Comparison of ENCODE assay signal across 13 cellular contexts in genomic region chr4:40622913-40623312, GRCh38. TPM values are rescaled to one million over a fixed set of nuclear protein-coding genes. Genes with fewer than 3 reads are reported as not detected.
DNase-seq lines count a peak whose midpoint lies in the region; ATAC-seq, FAIRE-seq and TF ChIP-seq lines count a peak whose summit lies in the region.
"Had no signal": no experiment of that assay in that cellular context is flagged by ENCODE, and none has a peak within 500 bp of the region (broad histone marks: within the 10 kb centered on the region; RNA-seq: fewer than 3 reads in every experiment).

No MANE protein-coding gene starts in this region.

- peaks cover 44% of the 10 kb centered on the region for H3K4me1 Mint-ChIP-seq in activated CD4-positive, alpha-beta T cell treated with anti-CD3 and anti-CD28 coated beads for 36 hours

- no peak overlapping the region for H3K9ac ChIP-seq in K562 (ENCODE audit: insufficient read depth in 1 of 2, low read depth in 2 of 2, low read length in 2 of 2)

- H2AFZ ChIP-seq in K562 (ENCODE audit: low read depth, low read length): no peak overlapping the region

- BruUV-seq in K562 (replicated peaks; lab: Mats Ljungman, UMichigan): no TSS peak

- POLR2A ChIA-PET in activated CD4-positive, alpha-beta T cell treated with anti-CD3 and anti-CD28 coated beads for 36 hours (lab: Charles Lee): no interaction called here
- POLR2A ChIA-PET in K562 (lab: Yijun Ruan, JAX): no interaction called here

- CTCF ChIA-PET in activated CD4-positive, alpha-beta T cell treated with anti-CD3 and anti-CD28 coated beads for 36 hours (lab: Charles Lee): interaction anchor here (0.6 to 1.6 kb wide), 2 partner anchors 11 to 14 kb away, joined by 3 to 4 read pairs; no protein-coding TSS in a partner anchor
- CTCF ChIA-PET in K562 (lab: Yijun Ruan, JAX; ENCODE audit: low intra/inter-chr PET ratio): no interaction called here

- no peak for TF ChIP-seq EP300 in K562 (IDR thresholded peaks at IDR 0.05; ENCODE audit: low read length)

- peak; percentile 17 for DNase-seq in activated CD4-positive, alpha-beta T cell treated with anti-CD3 and anti-CD28 coated beads for 36 hours
- DNase-seq in activated CD4-positive, alpha-beta T cell treated with anti-CD3 and anti-CD28 coated beads for 4 hours: no peak
- no peak for DNase-seq in K562 (ENCODE audit: extremely low read depth in 1 of 4, low spot score in 3 of 4)
- DNase-seq in stimulated activated naive CD8-positive, alpha-beta T cell treated with anti-CD3 and anti-CD28 coated beads, Interleukin-15, Interleukin-2, amounts not matched to agents 100 U/mL and 50 U/mL, for 24 hours: no peak
- no peak for DNase-seq in NCI-H510A treated with DMSO at 0.1 percent for 48 hours (lab: John Stamatoyannopoulos, UW)
- no peak for DNase-seq in GM13977 (ENCODE audit: low spot score)
- DNase-seq: EL, NCI-H345 had no signal

- WGBS in K562 (ENCODE audit: insufficient coverage, low coverage, missing lambda C conversion rate): 3% methylated on average over 6 of the region's 6 CpGs

- peaks cover 23 to 45% of the 10 kb centered on the region in 2 experiments for H3K27me3 ChIP-seq in K562 (ENCODE audit: control insufficient read depth in 2 of 2, insufficient read depth in 2 of 2, low read length in 2 of 2)

- H3K4me1 ChIP-seq in K562 (replicated peaks in 1 of 2; ENCODE audit: control insufficient read depth in 2 of 2, insufficient read depth in 2 of 2, low read length in 2 of 2): no peaks in the 10 kb centered on the region; a peak in 1 of 5 replicates

- no peaks in the 10 kb centered on the region for H3K79me2 ChIP-seq in K562 (ENCODE audit: control insufficient read depth, insufficient read depth, low read length)

- H3K27me3 Mint-ChIP-seq in activated CD4-positive, alpha-beta T cell treated with anti-CD3 and anti-CD28 coated beads for 36 hours: peaks cover 14% of the 10 kb centered on the region
- H3K27me3 Mint-ChIP-seq: IgD-negative memory B cell had no signal

- no peak for TF ChIP-seq RAD21 in K562 (CRISPR knock-in tag; conservative IDR thresholded peaks at IDR 0.05 in 1 of 2, IDR thresholded peaks at IDR 0.05 in 1 of 2)

- H3K4me3 ChIP-seq in K562: no peak overlapping the region
- H3K4me3 ChIP-seq: smooth muscle cell had no signal

- H3K36me3 ChIP-seq in K562 (ENCODE audit: control insufficient read depth, insufficient read depth, low read length): no peaks in the 10 kb centered on the region

- no peak for FAIRE-seq in K562 (lab: Jason Lieb, UNC)

- H4K20me1 ChIP-seq in K562 (replicated peaks; ENCODE audit: control insufficient read depth, insufficient read depth, low read length): no peaks in the 10 kb centered on the region

- no peak overlapping the region for H3K4me3 Mint-ChIP-seq in activated CD4-positive, alpha-beta T cell treated with anti-CD3 and anti-CD28 coated beads for 36 hours

- no peaks in the 10 kb centered on the region; the same call in 1 of the 2 replicates for H3K9me3 ChIP-seq in K562 (replicated peaks; ENCODE audit: control insufficient read depth, insufficient read depth, low read depth, low read length)

- peaks cover 4% of the 10 kb centered on the region for H3K9me3 Mint-ChIP-seq in activated CD4-positive, alpha-beta T cell treated with anti-CD3 and anti-CD28 coated beads for 36 hours (ENCODE audit: low read depth)

- H3K9me1 ChIP-seq in K562 (ENCODE audit: control insufficient read depth, insufficient read depth, low read length): no peaks in the 10 kb centered on the region

- H3K36me3 Mint-ChIP-seq in activated CD4-positive, alpha-beta T cell treated with anti-CD3 and anti-CD28 coated beads for 36 hours (ENCODE audit: low read depth): peaks cover 4% of the 10 kb centered on the region

- no peak overlapping the region for H3K27ac Mint-ChIP-seq in activated CD4-positive, alpha-beta T cell treated with anti-CD3 and anti-CD28 coated beads for 36 hours

- TF ChIP-seq POLR2A in K562 (conservative IDR thresholded peaks at IDR 0.05): no peak

- in situ Hi-C loops in K562 (cut with MboI) (no loop called here), GM13977 (cut with MboI; ENCODE audit: low pct_unique_long_range_greater_than_20kb, low sequenced_read_pairs, unreplicated experiment) (no loop called here)

- intact Hi-C loops in activated CD4-positive, alpha-beta T cell treated with anti-CD3 and anti-CD28 coated beads for 36 hours (cut with DNase I, micrococcal nuclease): no loop called here
- intact Hi-C loops in K562 (cut with micrococcal nuclease): no loop called here

- TF ChIP-seq CTCF in K562 (IDR thresholded peaks at IDR 0.05 in 2 of 3, conservative IDR thresholded peaks at IDR 0.05 in 1 of 3; ENCODE audit: insufficient read depth in 2 of 3, low read depth in 1 of 3, low read length in 3 of 3): no peak
- TF ChIP-seq CTCF in GM13977 (IDR thresholded peaks at IDR 0.05; ENCODE audit: extremely low read depth, insufficient read depth, missing control alignments): no peak

- peak; percentile 67 for ATAC-seq in activated CD4-positive, alpha-beta T cell treated with anti-CD3 and anti-CD28 coated beads for 36 hours
- ATAC-seq in HG03039 (IDR thresholded peaks at IDR 0.05; ENCODE audit: unreplicated experiment) (peak; percentile 40), K562 (peak; percentile 46), HG03457 (IDR thresholded peaks at IDR 0.05; ENCODE audit: unreplicated experiment) (no peak)
- peak; percentile 24 for ATAC-seq in stimulated activated naive CD8-positive, alpha-beta T cell treated with anti-CD3 and anti-CD28 coated beads, Interleukin-15, Interleukin-2, amounts not matched to agents 100 U/mL and 50 U/mL, for 24 hours

- H3K27ac ChIP-seq in K562 (ENCODE audit: extremely low read depth, low read depth, low read length): no peak overlapping the region

- H3K4me2 ChIP-seq in K562 (ENCODE audit: insufficient read depth, low read length): no peak overlapping the region
- H3K4me2 ChIP-seq: smooth muscle cell had no signal

TF ChIP-seq in K562, 482 proteins besides CTCF, POLR2A, EP300 and RAD21:
- TF ChIP-seq ZNF146 (CRISPR knock-in tag; IDR thresholded peaks at IDR 0.05; ENCODE audit: unreplicated experiment) (no peak), ZNF280B (CRISPR knock-in tag; IDR thresholded peaks at IDR 0.05) (no peak), TBL1XR1 (IDR thresholded peaks at IDR 0.05; ENCODE audit: low read length in 2 of 2) (no peak), ARNT (IDR thresholded peaks at IDR 0.05) (no peak), ZEB2 (IDR thresholded peaks at IDR 0.05) (no peak)

RNA-seq across cellular contexts. Expression of gene RBM47, which starts 6.8 kb away (rescaled TPM):
- 1 to 10 TPM; 3.2 to 4.4 TPM for total RNA-seq in activated CD4-positive, alpha-beta T cell treated with anti-CD3 and anti-CD28 coated beads for 36 hours
- total RNA-seq in K562 (2011; cell fraction: chromatin; rRNA removed; ENCODE audit: low replicate concordance): 1.4 and 1.8 TPM in 2 replicates
- total RNA-seq in K562 (2011; cell fraction: nucleolus; rRNA removed): 1.8 and 2.5 TPM in 2 replicates
- 1.7 and 1.9 TPM in 2 replicates for total RNA-seq in K562 (2011; cell fraction: nucleoplasm; rRNA removed)
- 5.1 and 6.2 TPM in 2 replicates for total RNA-seq in K562 (2014; rRNA removed)
- 2.7 and 3.1 TPM in 2 replicates for total RNA-seq in K562 (2014; rRNA removed; fragmentation: Illumina TruSeq; extraction: Trizol)
- 3.5 and 3.6 TPM in 2 replicates for total RNA-seq in K562 (2015; rRNA removed; fragmentation: Illumina TruSeq; extraction: Trizol)
- 6.4 and 8.9 TPM in 2 replicates for total RNA-seq in K562 (2021)
- polyA plus RNA-seq in K562 (2011; rRNA removed): 0.23 and 1.4 TPM in 2 replicates
- polyA plus RNA-seq in K562 (2011; cell fraction: cytosol; rRNA removed): 0.32 and 7.8 TPM in 2 replicates
- 0.29 and 2.4 TPM in 2 replicates for polyA plus RNA-seq in K562 (2011; cell fraction: nucleus; rRNA removed)
- polyA plus RNA-seq in K562 (2012): 4.6 and 4.8 TPM in 2 replicates
- polyA plus RNA-seq in K562 (2014; fragmentation: Illumina TruSeq; extraction: Trizol): 3.3 and 3.9 TPM in 2 replicates
- polyA plus RNA-seq in K562 (2014; fragmentation: Nextera tagmentation; extraction: Ambion mirVana): 1 to 10 TPM; 1.7 to 2.4 TPM
- 3.8 and 4.1 TPM in 2 replicates for polyA plus RNA-seq in K562 (2014; rRNA removed)
- 0.33 and 1.9 TPM in 2 replicates for polyA minus RNA-seq in K562 (2011; rRNA and poly(A)+ RNA removed)
- 0.55 and 3.4 TPM in 2 replicates for polyA minus RNA-seq in K562 (2011; cell fraction: cytosol; rRNA and poly(A)+ RNA removed)
- polyA minus RNA-seq in K562 (2011; cell fraction: nucleus; rRNA and poly(A)+ RNA removed): 0.22 and 2.0 TPM in 2 replicates
- total RNA-seq: myocyte had no signal
